9 cellular contexts compared by ENCODE assay signal in genomic region chr14:21264025-21264801, GRCh38. TPM values are rescaled to one million over a fixed set of nuclear protein-coding genes. Genes with fewer than 3 reads are reported as not detected.
DNase-seq lines count a peak whose midpoint lies in the region; ATAC-seq and TF ChIP-seq lines count a peak whose summit lies in the region.
"Had no signal": no experiment of that assay in that cellular context is flagged by ENCODE, and none has a peak within 500 bp of the region (broad histone marks: within the 10 kb centered on the region; RNA-seq: fewer than 3 reads in every experiment).

No MANE protein-coding gene starts in this region.

- DNase-seq in A673 (ENCODE audit: low spot score) (peak; percentile 45), SIG-M5 treated with dmso at 0.1 percent for 504 hours (lab: John Stamatoyannopoulos, UW; ENCODE audit: unreplicated experiment) (peak; percentile 55), esophagus squamous epithelium (lab: John Stamatoyannopoulos, UW) (no peak), COLO668 (lab: John Stamatoyannopoulos, UW; ENCODE audit: unreplicated experiment) (no peak), DMS 273 (lab: John Stamatoyannopoulos, UW; ENCODE audit: unreplicated experiment) (no peak)

- no TSS peak for BruUV-seq in A673 (replicated peaks; lab: Mats Ljungman, UMichigan)

- ATAC-seq in GM18858 (IDR thresholded peaks at IDR 0.05; ENCODE audit: unreplicated experiment), result peak; percentile 74
- ATAC-seq in HG03025 (IDR thresholded peaks at IDR 0.05; ENCODE audit: low FRiP score, unreplicated experiment), result peak; percentile 53

- CTCF ChIA-PET in A673 (lab: Charles Lee), result no interaction called here

- H3K4me1 ChIP-seq in A673 (ENCODE audit: insufficient read depth, low read length, poor library complexity, severe bottlenecking) (peaks cover 48% of the 10 kb centered on the region), esophagus squamous epithelium (peaks cover 47 to 88% (median 52%) of the 10 kb centered on the region in 3 donors)

- intact Hi-C loops in A673 (cut with micrococcal nuclease; ENCODE audit: unreplicated experiment) (loop anchor here (10.0 kb wide), 1 partner anchor 271 kb away; no protein-coding TSS in a partner anchor), esophagus squamous epithelium (cut with DNase I) (no loop called here)

- peak overlapping the region; percentile 3 for H3K4me3 ChIP-seq in A673 (ENCODE audit: low read depth, low read length, poor library complexity, severe bottlenecking)
- peak overlapping the region in 1 of 4 donors; percentile 17 for H3K4me3 ChIP-seq in esophagus squamous epithelium
- peak overlapping the region in 2 of 7 experiments; percentile 5 to 12 for H3K4me3 ChIP-seq in skin epidermis

- H3K9me3 ChIP-seq in A673 (ENCODE audit: low read depth, low read length, poor library complexity, severe bottlenecking), result no peaks in the 10 kb centered on the region
- H3K9me3 ChIP-seq in esophagus squamous epithelium, result no peaks in the 10 kb centered on the region

- H3K36me3 ChIP-seq in A673 (ENCODE audit: insufficient read depth, low read length, poor library complexity, severe bottlenecking) (peaks cover 94% of the 10 kb centered on the region), esophagus squamous epithelium (peaks cover 4 to 74% (median 7%) of the 10 kb centered on the region in 3 donors)

- POLR2A ChIA-PET in A673 (lab: Charles Lee; ENCODE audit: low non-redundant PET), result interaction anchor here (0.7 to 0.8 kb wide), 2 partner anchors 14 to 378 kb away, joined by 3 read pairs; no protein-coding TSS in a partner anchor

- H3K27me3 ChIP-seq in A673 (replicated peaks; ENCODE audit: insufficient read depth, low read depth, low read length, poor library complexity) (no peaks in the 10 kb centered on the region), esophagus squamous epithelium (no peaks in the 10 kb centered on the region)

- TF ChIP-seq POLR2A in esophagus squamous epithelium (IDR thresholded peaks at IDR 0.05), result no peak

- H3K27ac ChIP-seq in A673 (ENCODE audit: low read depth, low read length, poor library complexity, severe bottlenecking) (peak overlapping the region; percentile 39), esophagus squamous epithelium (peak overlapping the region in 3 of 4 donors; percentile 32 to 53 (median 47)), skin epidermis (peak overlapping the region in 11 of 21 experiments; percentile 4 to 61 (median 39))

- 23% methylated on average over 4 of the region's 4 CpGs for WGBS in esophagus squamous epithelium, 2 donors

- TF ChIP-seq CTCF in A673 (conservative IDR thresholded peaks at IDR 0.05; ENCODE audit: low read depth, low read length) (no peak), esophagus squamous epithelium (IDR thresholded peaks at IDR 0.05) (no peak)

RNA-seq across cellular contexts. Expression of gene HNRNPC, which starts 5.0 kb away (rescaled TPM):
- total RNA-seq in A673 (2021) (934 and 949 TPM in 2 replicates), esophagus squamous epithelium (100 to 1,000 TPM; 252 to 651 (median 476) TPM)

RNA-seq across cellular contexts. Expression of gene RPGRIP1, which starts 15.7 kb away (rescaled TPM):
- total RNA-seq in A673 (2021), result 0.86 and 0.98 TPM in 2 replicates
- not detected for total RNA-seq in esophagus squamous epithelium
- total RNA-seq: myocyte had no signal

Comparison
In these comparisons a context has a peak if more than half of its experiments do, and no peak if none do; other contexts are left out.
1. DNase-seq: peak in A673 (single experiment) and SIG-M5 treated with dmso at 0.1 percent for 504 hours (single experiment); none in esophagus squamous epithelium (single experiment), COLO668 (single experiment) and DMS 273 (single experiment).
2. Peak in every context shown above with its lines, with median percentiles within 50 percentile points of each other: H3K27ac ChIP-seq.